Comparison of ENCODE assay signal across 17 cellular contexts in genomic region chr3:52844290-52844985, GRCh38. TPM values are rescaled to one million over a fixed set of nuclear protein-coding genes. Genes with fewer than 3 reads are reported as not detected.
DNase-seq lines count a peak whose midpoint lies in the region; ATAC-seq and TF ChIP-seq lines count a peak whose summit lies in the region.
"Had no signal": no experiment of that assay in that cellular context is flagged by ENCODE, and none has a peak within 500 bp of the region (broad histone marks: within the 10 kb centered on the region; RNA-seq: fewer than 3 reads in every experiment).

No MANE protein-coding gene starts in this region.

- H3K9ac ChIP-seq in adipocyte (ENCODE audit: low read length) = peak overlapping the region; percentile 25
- H3K9ac ChIP-seq: SK-N-SH had no signal

- TF ChIP-seq POLR2A in spleen (IDR thresholded peaks at IDR 0.05) = no peak

- DNase-seq in GF-D8 (lab: John Stamatoyannopoulos, UW) (peak; percentile 69), adipocyte (ENCODE audit: low read depth) (no peak), spleen (peak; percentile 63), ecto neural progenitor cell (ENCODE audit: low spot score) (no peak), NCI-H748 treated with DMSO at 0.1 percent for 48 hours (lab: John Stamatoyannopoulos, UW) (no peak)
- DNase-seq in stimulated activated naive CD4-positive, alpha-beta T cell (lab: John Stamatoyannopoulos, UW) = no peak
- DNase-seq: NCI-H1092 treated with DMSO at 0.1 percent for 48 hours; NCI-H2171 treated with DMSO at 0.1 percent for 48 hours; SK-N-SH; stimulated activated CD4-positive, alpha-beta T cell treated with anti-CD3 and anti-CD28 coated beads, Interleukin-2, amount 100 ng/mL, for 48 hours had no signal

- H3K27me3 ChIP-seq in adipocyte (replicated peaks; ENCODE audit: control insufficient read depth, insufficient read depth, low read length) = no peaks in the 10 kb centered on the region
- H3K27me3 ChIP-seq in layer of hippocampus (ENCODE audit: control insufficient read depth, insufficient read depth, low read length) = no peaks in the 10 kb centered on the region
- H3K27me3 ChIP-seq in spleen (replicated peaks in 1 of 7) = no peaks in the 10 kb centered on the region

- WGBS in spleen, 5 donors = 66 to 90% (median 76%) methylated on average over 18 of the region's 18 CpGs

- H3K4me1 ChIP-seq in adipocyte (ENCODE audit: control insufficient read depth, insufficient read depth, low read length) (peaks cover 32% of the 10 kb centered on the region), spleen (peaks cover 0 to 54% (median 10%) of the 10 kb centered on the region in 6 donors)

- H3K36me3 ChIP-seq in adipocyte (ENCODE audit: control insufficient read depth, insufficient read depth, low read length, severe bottlenecking) = peaks cover 32% of the 10 kb centered on the region
- peaks cover 0 to 86% (median 55%) of the 10 kb centered on the region in 6 donors for H3K36me3 ChIP-seq in spleen

- H3K4me3 ChIP-seq in adipocyte (ENCODE audit: low read length) = no peak overlapping the region
- no peak overlapping the region for H3K4me3 ChIP-seq in spleen

- peak overlapping the region; percentile 39 for H3K27ac ChIP-seq in layer of hippocampus (ENCODE audit: low read depth, low read length)
- peak overlapping the region in 3 of 8 donors; percentile 34 to 55 (median 40) for H3K27ac ChIP-seq in spleen

- intact Hi-C loops in spleen (cut with DNase I; ENCODE audit: low total_unique reads) = no loop called here

- ATAC-seq in HG03196 (IDR thresholded peaks at IDR 0.05; ENCODE audit: unreplicated experiment) = no peak

- H3K9me3 ChIP-seq in adipocyte (ENCODE audit: control insufficient read depth, low read length) = no peaks in the 10 kb centered on the region
- H3K9me3 ChIP-seq in spleen = no peaks in the 10 kb centered on the region
- H3K9me3 ChIP-seq: SK-N-SH had no signal

- TF ChIP-seq CTCF in spleen (IDR thresholded peaks at IDR 0.05 in 8 of 11, conservative IDR thresholded peaks at IDR 0.05 in 3 of 11) = no peak

RNA-seq across cellular contexts. Expression of gene MUSTN1, which starts 9.6 kb away (rescaled TPM):
- 1 to 10 TPM in 5 of 7 donors, not detected in 2; 2.5 to 6.8 (median 3.4) TPM for total RNA-seq in spleen
- polyA plus RNA-seq in spleen = 10 to 100 TPM; 10.0 to 17.8 (median 16.1) TPM
- total RNA-seq: IMR-90, renal cortical epithelial cell had no signal
- polyA plus RNA-seq: IMR-90, keratinocyte had no signal

RNA-seq across cellular contexts. Expression of gene ITIH4, which starts 14.0 kb away (rescaled TPM):
- 10 to 100 TPM in 6 of 7 donors, 1 to 10 TPM in 1; 9.9 to 27.4 (median 20.1) TPM for total RNA-seq in spleen
- 10 to 100 TPM; 10.4 to 54.2 (median 30.3) TPM for polyA plus RNA-seq in spleen

RNA-seq across cellular contexts. Expression of gene ITIH3, which starts 49.8 kb away (rescaled TPM):
- total RNA-seq in spleen = 10 to 100 TPM in 6 of 7 donors, 1 to 10 TPM in 1; 8.0 to 53.7 (median 17.6) TPM
- polyA plus RNA-seq in spleen = 10 to 100 TPM; 12.4 to 44.4 (median 15.2) TPM
- total RNA-seq: glomerular endothelial cell, OCI-LY7, renal cortical epithelial cell had no signal
- polyA plus RNA-seq: keratinocyte had no signal

RNA-seq across cellular contexts. Expression of gene STIMATE, which starts 52.9 kb away (rescaled TPM):
- 10 to 100 TPM; 20.3 to 65.6 (median 40.6) TPM for total RNA-seq in spleen
- 10 to 100 TPM in 1 of 3 donors, 1 to 10 TPM in 2; 4.0 to 12.8 (median 5.5) TPM for polyA plus RNA-seq in spleen

Comparison
In these comparisons a context has a peak if more than half of its experiments do, and no peak if none do; other contexts are left out.
1. DNase-seq: peak in GF-D8 (single experiment) and spleen (single experiment); none in adipocyte (single experiment), stimulated activated naive CD4-positive, alpha-beta T cell (0 of 6), ecto neural progenitor cell (single experiment) and NCI-H748 treated with DMSO at 0.1 percent for 48 hours (single experiment).